In the genomic region with DNA sequence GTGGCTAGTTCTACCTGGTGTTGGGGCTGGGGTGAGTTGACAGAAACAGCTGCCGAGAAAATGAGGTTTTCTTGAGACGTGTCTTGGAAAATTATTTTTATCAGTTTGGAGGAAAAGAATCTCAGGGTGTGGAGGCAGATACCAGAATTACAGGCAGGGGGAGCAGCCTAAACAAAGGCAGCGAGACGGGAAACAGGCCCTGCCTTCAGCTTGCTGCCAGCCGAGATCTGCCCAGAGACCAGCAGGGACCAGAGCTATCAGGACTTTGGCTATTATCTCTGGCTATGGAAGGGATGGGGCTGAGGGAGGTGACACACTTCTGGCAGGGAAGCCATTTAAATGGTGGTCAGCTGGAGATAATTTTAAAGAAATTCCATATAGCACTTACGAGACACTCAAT, we compare ENCODE assay signal across 10 cellular contexts. TPM values are rescaled to one million over a fixed set of nuclear protein-coding genes. Genes with fewer than 3 reads are reported as not detected.
DNase-seq lines count a peak whose midpoint lies in the region; ATAC-seq and TF ChIP-seq lines count a peak whose summit lies in the region.
"Had no signal": no experiment of that assay in that cellular context is flagged by ENCODE, and none has a peak within 500 bp of the region (broad histone marks: within the 10 kb centered on the region; RNA-seq: fewer than 3 reads in every experiment).

No MANE protein-coding gene starts in this region.

- peaks cover 29% of the 10 kb centered on the region for H3K4me1 Mint-ChIP-seq in stimulated activated naive CD8-positive, alpha-beta T cell treated with anti-CD3 and anti-CD28 coated beads, Interleukin-15, Interleukin-2, amounts not matched to agents 100 ng/mL and 50 ng/mL, for 24 hours (ENCODE audit: low read depth)
- peaks cover 29% of the 10 kb centered on the region for H3K4me1 Mint-ChIP-seq in stimulated activated naive CD8-positive, alpha-beta T cell treated with anti-CD3 and anti-CD28 coated beads, Interleukin-15, amount 100 ng/mL, for 72 hours
- H3K4me1 Mint-ChIP-seq in glutamatergic neuron (ENCODE audit: low read depth, unreplicated experiment): peaks cover 21% of the 10 kb centered on the region

- peak; percentile 9 for TF ChIP-seq CTCF in glutamatergic neuron (IDR thresholded peaks at IDR 0.05; ENCODE audit: partially characterized antibody, unreplicated experiment)

- H3K9me3 Mint-ChIP-seq in stimulated activated naive CD8-positive, alpha-beta T cell treated with anti-CD3 and anti-CD28 coated beads, Interleukin-15, Interleukin-2, amounts not matched to agents 100 ng/mL and 50 ng/mL, for 24 hours: no peaks in the 10 kb centered on the region
- no peaks in the 10 kb centered on the region for H3K9me3 Mint-ChIP-seq in stimulated activated naive CD8-positive, alpha-beta T cell treated with anti-CD3 and anti-CD28 coated beads, Interleukin-15, amount 100 ng/mL, for 72 hours
- H3K9me3 Mint-ChIP-seq in glutamatergic neuron (ENCODE audit: unreplicated experiment): peaks cover 5% of the 10 kb centered on the region

- no peaks in the 10 kb centered on the region for H3K36me3 Mint-ChIP-seq in stimulated activated naive CD8-positive, alpha-beta T cell treated with anti-CD3 and anti-CD28 coated beads, Interleukin-15, Interleukin-2, amounts not matched to agents 100 ng/mL and 50 ng/mL, for 24 hours (ENCODE audit: low read depth)
- H3K36me3 Mint-ChIP-seq in glutamatergic neuron (ENCODE audit: unreplicated experiment): no peaks in the 10 kb centered on the region

- peak overlapping the region; percentile 27 for H3K27ac Mint-ChIP-seq in stimulated activated naive CD8-positive, alpha-beta T cell treated with anti-CD3 and anti-CD28 coated beads, Interleukin-15, Interleukin-2, amounts not matched to agents 100 ng/mL and 50 ng/mL, for 24 hours
- H3K27ac Mint-ChIP-seq in stimulated activated naive CD8-positive, alpha-beta T cell treated with anti-CD3 and anti-CD28 coated beads, Interleukin-15, amount 100 ng/mL, for 72 hours: no peak overlapping the region
- peak overlapping the region; percentile 9 for H3K27ac Mint-ChIP-seq in glutamatergic neuron (ENCODE audit: unreplicated experiment)

- no peak for DNase-seq in stimulated activated naive CD8-positive, alpha-beta T cell treated with anti-CD3 and anti-CD28 coated beads, Interleukin-15, amount 100 ng/mL, for 72 hours
- DNase-seq in SW480 (ENCODE audit: low spot score): peak; percentile 26
- no peak for DNase-seq in glutamatergic neuron
- DNase-seq in SIG-M5 treated with dmso at 0.1 percent for 504 hours (lab: John Stamatoyannopoulos, UW; ENCODE audit: unreplicated experiment): no peak
- DNase-seq in HuH-7 (ENCODE audit: low spot score): no peak
- DNase-seq: Peyer's patch had no signal

- H3K4me3 Mint-ChIP-seq in stimulated activated naive CD8-positive, alpha-beta T cell treated with anti-CD3 and anti-CD28 coated beads, Interleukin-15, Interleukin-2, amounts not matched to agents 100 ng/mL and 50 ng/mL, for 24 hours: no peak overlapping the region
- H3K4me3 Mint-ChIP-seq in stimulated activated naive CD8-positive, alpha-beta T cell treated with anti-CD3 and anti-CD28 coated beads, Interleukin-15, amount 100 ng/mL, for 72 hours: no peak overlapping the region
- no peak overlapping the region for H3K4me3 Mint-ChIP-seq in glutamatergic neuron (ENCODE audit: unreplicated experiment)

- no peak for ATAC-seq in stimulated activated naive CD8-positive, alpha-beta T cell treated with anti-CD3 and anti-CD28 coated beads, Interleukin-15, amount 100 ng/mL, for 72 hours
- ATAC-seq in GM19455 (IDR thresholded peaks at IDR 0.05; ENCODE audit: unreplicated experiment): no peak
- no peak for ATAC-seq in GM21528 (IDR thresholded peaks at IDR 0.05; ENCODE audit: low FRiP score, unreplicated experiment)

- no peaks in the 10 kb centered on the region for H3K27me3 Mint-ChIP-seq in stimulated activated naive CD8-positive, alpha-beta T cell treated with anti-CD3 and anti-CD28 coated beads, Interleukin-15, Interleukin-2, amounts not matched to agents 100 ng/mL and 50 ng/mL, for 24 hours
- no peaks in the 10 kb centered on the region for H3K27me3 Mint-ChIP-seq in stimulated activated naive CD8-positive, alpha-beta T cell treated with anti-CD3 and anti-CD28 coated beads, Interleukin-15, amount 100 ng/mL, for 72 hours
- peaks cover 8% of the 10 kb centered on the region for H3K27me3 Mint-ChIP-seq in glutamatergic neuron (ENCODE audit: unreplicated experiment)

RNA-seq across cellular contexts. Expression of gene SYNDIG1L, which starts 25.7 kb away (rescaled TPM):
- total RNA-seq in glutamatergic neuron (ENCODE audit: unreplicated experiment): 1.5 TPM
- total RNA-seq: smooth muscle cell had no signal

RNA-seq across cellular contexts. Expression of gene VRTN, which starts 52.1 kb away (rescaled TPM):
- total RNA-seq in glutamatergic neuron (ENCODE audit: unreplicated experiment): 0.15 TPM
- total RNA-seq: smooth muscle cell had no signal

Comparison
In these comparisons a context has a peak if more than half of its experiments do, and no peak if none do; other contexts are left out.
1. H3K27ac Mint-ChIP-seq: peak in stimulated activated naive CD8-positive, alpha-beta T cell treated with anti-CD3 and anti-CD28 coated beads, Interleukin-15, Interleukin-2, amounts not matched to agents 100 ng/mL and 50 ng/mL, for 24 hours (single experiment) and glutamatergic neuron (single experiment); none in stimulated activated naive CD8-positive, alpha-beta T cell treated with anti-CD3 and anti-CD28 coated beads, Interleukin-15, amount 100 ng/mL, for 72 hours (0 of 2).